Comparison of ENCODE assay signal across 18 cellular contexts in genomic region chr1:16967962-16968361, GRCh38. TPM values are rescaled to one million over a fixed set of nuclear protein-coding genes. Genes with fewer than 3 reads are reported as not detected.
DNase-seq lines count a peak whose midpoint lies in the region; ATAC-seq, FAIRE-seq and TF ChIP-seq lines count a peak whose summit lies in the region.
"Had no signal": no experiment of that assay in that cellular context is flagged by ENCODE, and none has a peak within 500 bp of the region (broad histone marks: within the 10 kb centered on the region; RNA-seq: fewer than 3 reads in every experiment).

No MANE protein-coding gene starts in this region.

- H3K9me2 ChIP-seq in hepatocyte (replicated peaks; ENCODE audit: insufficient read depth): no peaks in the 10 kb centered on the region

- H3K36me3 ChIP-seq in ascending aorta (peaks cover 12 to 17% of the 10 kb centered on the region in 2 donors), hepatocyte (replicated peaks; ENCODE audit: insufficient read depth, low read depth) (no peaks in the 10 kb centered on the region), smooth muscle cell (ENCODE audit: low read depth) (no peaks in the 10 kb centered on the region), brain microvascular endothelial cell (replicated peaks) (peaks cover 7% of the 10 kb centered on the region)

- H3K27ac ChIP-seq in A549: peak overlapping the region; percentile 64 to 85; a peak in 5 of 6 replicates
- peak overlapping the region; percentile 49 to 54 for H3K27ac ChIP-seq in ascending aorta
- peak overlapping the region; percentile 86 for H3K27ac ChIP-seq in hepatocyte
- peak overlapping the region; percentile 75 for H3K27ac ChIP-seq in smooth muscle cell (ENCODE audit: low read depth)
- no peak overlapping the region for H3K27ac ChIP-seq in brain microvascular endothelial cell
- H3K27ac ChIP-seq: BLaER1 treated with 17β-estradiol and CSF1 and Interleukin-3, amounts not matched to agents 10 nM and 100 nM had no signal

- TF ChIP-seq POLR2A in A549 (IDR thresholded peaks at IDR 0.05; ENCODE audit: low read length): no peak

- POLR2A ChIA-PET in A549 (lab: Yijun Ruan, JAX): no interaction called here

- H3K4me2 ChIP-seq in A549: no peak overlapping the region; the same call in 2 of the 3 replicates
- H3K4me2 ChIP-seq in hepatocyte: peak overlapping the region; percentile 60
- no peak overlapping the region for H3K4me2 ChIP-seq in smooth muscle cell
- H3K4me2 ChIP-seq: BLaER1 treated with 17β-estradiol and CSF1 and Interleukin-3, amounts not matched to agents 10 nM and 100 nM had no signal

- H3K9me3 ChIP-seq in A549: no peaks in the 10 kb centered on the region
- no peaks in the 10 kb centered on the region for H3K9me3 ChIP-seq in ascending aorta
- H3K9me3 ChIP-seq in hepatocyte (ENCODE audit: low read depth): no peaks in the 10 kb centered on the region
- no peaks in the 10 kb centered on the region for H3K9me3 ChIP-seq in smooth muscle cell (replicated peaks; ENCODE audit: low read depth)
- H3K9me3 ChIP-seq: BLaER1 treated with 17β-estradiol and CSF1 and Interleukin-3, amounts not matched to agents 10 nM and 100 nM; HAP-1 had no signal

- H3K79me2 ChIP-seq in hepatocyte (no peaks in the 10 kb centered on the region), smooth muscle cell (ENCODE audit: low read depth) (no peaks in the 10 kb centered on the region)

- H2AFZ ChIP-seq in hepatocyte (no peak overlapping the region), smooth muscle cell (ENCODE audit: low read depth) (no peak overlapping the region)

- H3K4me1 ChIP-seq in A549 (peaks cover 19% of the 10 kb centered on the region), ascending aorta (peaks cover 16 to 26% of the 10 kb centered on the region in 2 donors), hepatocyte (ENCODE audit: insufficient read depth) (peaks cover 15% of the 10 kb centered on the region), smooth muscle cell (ENCODE audit: low read depth) (peaks cover 8% of the 10 kb centered on the region)
- H3K4me1 ChIP-seq: HAP-1 had no signal

- no peak for TF ChIP-seq EP300 in A549 (IDR thresholded peaks at IDR 0.05)

- no peak for TF ChIP-seq CTCF in A549 (IDR thresholded peaks at IDR 0.05)
- no peak for TF ChIP-seq CTCF in ascending aorta (IDR thresholded peaks at IDR 0.05)
- TF ChIP-seq CTCF in hepatocyte (IDR thresholded peaks at IDR 0.05; ENCODE audit: poor library complexity): no peak
- TF ChIP-seq CTCF in smooth muscle cell (IDR thresholded peaks at IDR 0.05; ENCODE audit: borderline replicate concordance, insufficient read depth, poor library complexity, severe bottlenecking): no peak
- TF ChIP-seq CTCF in brain microvascular endothelial cell (IDR thresholded peaks at IDR 0.05; ENCODE audit: low read depth, low read length, missing control alignments): no peak

- H3F3A ChIP-seq in smooth muscle cell (ENCODE audit: low read depth): peaks cover 5% of the 10 kb centered on the region

- FAIRE-seq in A549 (lab: Jason Lieb, UNC): no peak
- FAIRE-seq: GM12878, GM18507 had no signal

- TF ChIP-seq RAD21 in A549 (conservative IDR thresholded peaks at IDR 0.05 in 1 of 2, IDR thresholded peaks at IDR 0.05 in 1 of 2): no peak

- WGBS in A549 (ENCODE audit: missing lambda C conversion rate): 92% methylated on average over 14 of the region's 21 CpGs
- WGBS in hepatocyte (ENCODE audit: low lambda C conversion rate, missing lambda C conversion rate): 97% methylated on average over 21 of the region's 21 CpGs
- WGBS in smooth muscle cell (ENCODE audit: low lambda C conversion rate): 98% methylated on average over 21 of the region's 21 CpGs

- intact Hi-C loops in ascending aorta (cut with DNase I): no loop called here

- peak overlapping the region; percentile 66 for H3K9ac ChIP-seq in smooth muscle cell (ENCODE audit: low read depth)
- H3K9ac ChIP-seq: BLaER1 treated with 17β-estradiol and CSF1 and Interleukin-3, amounts not matched to agents 10 nM and 100 nM had no signal

- CTCF ChIA-PET in A549 (lab: Yijun Ruan, JAX): interaction anchor here (0.5 to 1.3 kb wide), 3 partner anchors 36 to 50 kb away, joined by 3 to 4 read pairs (median 3); no protein-coding TSS in a partner anchor

- ATAC-seq in A549 (no peak), HG02588 (IDR thresholded peaks at IDR 0.05; ENCODE audit: unreplicated experiment) (no peak), HG03108 (IDR thresholded peaks at IDR 0.05; ENCODE audit: unreplicated experiment) (no peak)
- ATAC-seq: GM12878 had no signal

- in situ Hi-C loops in brain microvascular endothelial cell (cut with HindIII; ENCODE audit: low pct_ligation_motif_present, low sequenced_read_pairs): no loop called here

- H4K20me1 ChIP-seq in hepatocyte (ENCODE audit: insufficient read depth, poor library complexity, severe bottlenecking) (no peaks in the 10 kb centered on the region), smooth muscle cell (ENCODE audit: low read depth) (peaks cover 17% of the 10 kb centered on the region)

- no peak overlapping the region for H3K4me3 ChIP-seq in A549
- no peak overlapping the region for H3K4me3 ChIP-seq in ascending aorta
- no peak overlapping the region for H3K4me3 ChIP-seq in hepatocyte
- no peak overlapping the region for H3K4me3 ChIP-seq in smooth muscle cell
- no peak overlapping the region for H3K4me3 ChIP-seq in brain microvascular endothelial cell (ENCODE audit: low read depth, low read length)
- H3K4me3 ChIP-seq: BLaER1 treated with 17β-estradiol and CSF1 and Interleukin-3, amounts not matched to agents 10 nM and 100 nM; GM12878; HAP-1 had no signal

- DNase-seq in A549 (ENCODE audit: low read depth in 1 of 2, low spot score in 1 of 2): no peak
- DNase-seq in ascending aorta (ENCODE audit: low spot score in 2 of 2): no peak
- no peak for DNase-seq in hepatocyte (ENCODE audit: low spot score)
- DNase-seq in smooth muscle cell (lab: John Stamatoyannopoulos, UW; ENCODE audit: unreplicated experiment): no peak
- no peak for DNase-seq in brain microvascular endothelial cell
- DNase-seq: 8988T; ACHN; Calu3; CD4-positive, CD25-positive, alpha-beta regulatory T cell; DMS 273 treated with DMSO at 0.1 percent for 48 hours; GOT3; HFFc6 had no signal

- H3K27me3 ChIP-seq in ascending aorta (no peaks in the 10 kb centered on the region), hepatocyte (no peaks in the 10 kb centered on the region), smooth muscle cell (ENCODE audit: low read depth) (no peaks in the 10 kb centered on the region), brain microvascular endothelial cell (replicated peaks) (no peaks in the 10 kb centered on the region)
- H3K27me3 ChIP-seq: BLaER1 treated with 17β-estradiol and CSF1 and Interleukin-3, amounts not matched to agents 10 nM and 100 nM had no signal

TF ChIP-seq in A549, 52 proteins besides CTCF, POLR2A, EP300 and RAD21 (continues in another document):
- TF ChIP-seq HDAC2 (IDR thresholded peaks at IDR 0.05) (no peak), POLR2AphosphoS2 (conservative IDR thresholded peaks at IDR 0.05; ENCODE audit: low read length) (no peak), TP53 (CRISPR knock-in tag; IDR thresholded peaks at IDR 0.05) (no peak), CHD2 (IDR thresholded peaks at IDR 0.05; ENCODE audit: low read length, partially characterized antibody) (no peak), ZSCAN20 (CRISPR knock-in tag; IDR thresholded peaks at IDR 0.05) (no peak), HES2 (IDR thresholded peaks at IDR 0.05) (no peak), BCL3 (IDR thresholded peaks at IDR 0.05) (no peak), RCOR1 (IDR thresholded peaks at IDR 0.05; ENCODE audit: low read depth, low read length) (no peak)

RNA-seq across cellular contexts. Expression of gene MFAP2, which starts 12.5 kb away (rescaled TPM):
- 0.45 and 0.56 TPM in 2 replicates for polyA plus RNA-seq in A549 (2011; rRNA removed)
- polyA plus RNA-seq in A549 (2012; cell fraction: cytosol; rRNA removed): 0.65 and 0.86 TPM in 2 replicates
- 0.76 and 0.97 TPM in 2 replicates for polyA plus RNA-seq in A549 (2012; cell fraction: nucleus; rRNA removed)
- 0.46 to 0.90 TPM (median 0.66 TPM) in 3 replicates for polyA plus RNA-seq in A549 (2017; fragmentation: RNase III; extraction: RNeasy Plus Mini Kit Qiagen cat#74134 plus additional on column Dnase treatment)
- polyA minus RNA-seq in A549 (2011; rRNA and poly(A)+ RNA removed): 0.66 and 1.7 TPM in 2 replicates
- total RNA-seq in ascending aorta: 26.3 TPM
- total RNA-seq in hepatocyte: 172 and 200 TPM in 2 replicates
- polyA plus RNA-seq in hepatocyte: 540 and 551 TPM in 2 replicates
- 307 and 325 TPM in 2 replicates for total RNA-seq in smooth muscle cell
- 858 and 885 TPM in 2 replicates for polyA plus RNA-seq in smooth muscle cell
- total RNA-seq: CD4-positive, CD25-positive, alpha-beta regulatory T cell; GM12878 had no signal
- polyA plus RNA-seq: CD4-positive, CD25-positive, alpha-beta regulatory T cell had no signal

RNA-seq across cellular contexts. Expression of gene ATP13A2, which starts 43.8 kb away (rescaled TPM):
- polyA plus RNA-seq in A549 (2011; rRNA removed): 7.9 and 11.7 TPM in 2 replicates
- 24.8 and 31.9 TPM in 2 replicates for polyA plus RNA-seq in A549 (2012; cell fraction: cytosol; rRNA removed)
- polyA plus RNA-seq in A549 (2012; cell fraction: nucleus; rRNA removed): 46.4 and 62.8 TPM in 2 replicates
- 18.5 to 25.7 TPM (median 23.1 TPM) in 3 replicates for polyA plus RNA-seq in A549 (2017; fragmentation: RNase III; extraction: RNeasy Plus Mini Kit Qiagen cat#74134 plus additional on column Dnase treatment)
- polyA minus RNA-seq in A549 (2011; rRNA and poly(A)+ RNA removed): 30.7 and 37.1 TPM in 2 replicates
- total RNA-seq in ascending aorta: 39.2 TPM
- total RNA-seq in hepatocyte: 20.7 and 30.0 TPM in 2 replicates
- polyA plus RNA-seq in hepatocyte: 52.3 and 53.4 TPM in 2 replicates
- 16.0 and 27.7 TPM in 2 replicates for total RNA-seq in smooth muscle cell
- 42.3 and 64.3 TPM in 2 replicates for polyA plus RNA-seq in smooth muscle cell

RNA-seq across cellular contexts. Expression of gene CROCC, which starts 46.2 kb away (rescaled TPM):
- polyA plus RNA-seq in A549 (2011; rRNA removed) (4.4 TPM in 2 replicates), A549 (2017; fragmentation: RNase III; extraction: RNeasy Plus Mini Kit Qiagen cat#74134 plus additional on column Dnase treatment) (6.8 to 11.8 TPM (median 10.6 TPM) in 3 replicates), hepatocyte (23.0 and 23.6 TPM in 2 replicates), smooth muscle cell (19.7 and 21.4 TPM in 2 replicates)
- 13.2 TPM in 2 replicates for polyA plus RNA-seq in A549 (2012; cell fraction: cytosol; rRNA removed)
- polyA plus RNA-seq in A549 (2012; cell fraction: nucleus; rRNA removed): 55.2 and 67.4 TPM in 2 replicates
- polyA minus RNA-seq in A549 (2011; rRNA and poly(A)+ RNA removed): 4.7 and 7.1 TPM in 2 replicates
- total RNA-seq in ascending aorta (27.0 TPM), hepatocyte (21.9 and 22.2 TPM in 2 replicates), smooth muscle cell (7.8 and 24.0 TPM in 2 replicates)
